Comparison of ENCODE assay signal across 8 cellular contexts in the genomic region with DNA sequence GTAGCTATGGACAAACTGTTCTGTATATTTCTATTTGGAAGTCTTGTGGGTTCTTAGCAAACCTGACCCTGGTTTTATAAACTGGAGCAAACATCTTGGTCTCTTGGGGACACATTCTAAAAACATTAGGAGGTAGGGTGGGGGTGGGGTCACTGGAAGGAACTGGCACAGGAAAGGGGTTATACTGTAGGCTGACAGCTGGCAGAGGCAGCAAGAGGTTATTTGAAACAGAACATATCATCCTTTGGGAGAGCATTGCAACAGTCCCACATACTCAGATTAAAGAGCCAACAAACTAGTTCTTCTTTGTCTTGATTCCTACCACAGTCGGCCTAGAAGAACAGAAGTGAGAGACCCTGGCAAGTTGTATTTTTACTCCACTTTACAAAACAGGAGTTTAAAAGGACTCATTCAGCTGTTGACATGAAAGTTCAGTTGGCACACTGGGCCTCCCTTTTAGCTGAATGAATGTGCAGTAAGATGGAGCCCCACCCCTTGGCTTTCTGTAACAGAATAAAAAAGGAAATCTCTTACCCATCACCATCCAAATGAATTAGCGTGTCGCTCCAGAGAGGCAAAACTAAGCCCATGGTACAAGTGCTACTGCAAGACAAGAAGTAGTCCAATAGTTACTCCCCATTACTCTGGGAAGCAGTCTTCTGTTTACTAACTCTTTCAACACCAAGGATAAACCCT. TPM values are rescaled to one million over a fixed set of nuclear protein-coding genes. Genes with fewer than 3 reads are reported as not detected.
DNase-seq lines count a peak whose midpoint lies in the region; ATAC-seq and TF ChIP-seq lines count a peak whose summit lies in the region.

No MANE protein-coding gene starts in this region.

- H3K27me3 Mint-ChIP-seq in natural killer cell (ENCODE audit: low read depth in 2 of 2) = no peaks in the 10 kb centered on the region
- no peaks in the 10 kb centered on the region for H3K27me3 Mint-ChIP-seq in natural killer cell treated with Interleukin-12 subunit alpha and Interleukin-12 subunit beta and Interleukin-15 and Interleukin-18, amount 100 ng/mL, for 72 hours
- H3K27me3 Mint-ChIP-seq in endothelial cell (ENCODE audit: unreplicated experiment) = no peaks in the 10 kb centered on the region
- no peaks in the 10 kb centered on the region for H3K27me3 Mint-ChIP-seq in naive thymus-derived CD4-positive, alpha-beta T cell

- no peak for DNase-seq in natural killer cell
- no peak for DNase-seq in natural killer cell treated with Interleukin-12 subunit alpha and Interleukin-12 subunit beta and Interleukin-15 and Interleukin-18, amount 100 ng/mL, for 72 hours (ENCODE audit: low spot score)
- DNase-seq in endothelial cell (ENCODE audit: low spot score) = no peak
- no peak for DNase-seq in naive thymus-derived CD4-positive, alpha-beta T cell
- no peak for DNase-seq in aorta
- DNase-seq in islet precursor cell = no peak
- DNase-seq in NCI-H1105 treated with DMSO at 0.1 percent for 48 hours (lab: John Stamatoyannopoulos, UW) = no peak

- ATAC-seq in natural killer cell = no peak
- ATAC-seq in natural killer cell treated with Interleukin-12 subunit alpha and Interleukin-12 subunit beta and Interleukin-15 and Interleukin-18, amount 100 ng/mL, for 72 hours = no peak
- no peak for ATAC-seq in naive thymus-derived CD4-positive, alpha-beta T cell
- ATAC-seq in aorta (ENCODE audit: low FRiP score) = peak; percentile 69
- ATAC-seq in GM18870 (IDR thresholded peaks at IDR 0.05; ENCODE audit: unreplicated experiment) = no peak

- no peaks in the 10 kb centered on the region for H3K9me3 Mint-ChIP-seq in natural killer cell
- no peaks in the 10 kb centered on the region for H3K9me3 Mint-ChIP-seq in natural killer cell treated with Interleukin-12 subunit alpha and Interleukin-12 subunit beta and Interleukin-15 and Interleukin-18, amount 100 ng/mL, for 72 hours
- H3K9me3 Mint-ChIP-seq in endothelial cell (ENCODE audit: unreplicated experiment) = no peaks in the 10 kb centered on the region
- no peaks in the 10 kb centered on the region for H3K9me3 Mint-ChIP-seq in naive thymus-derived CD4-positive, alpha-beta T cell

- no peaks in the 10 kb centered on the region for H3K9me3 ChIP-seq in naive thymus-derived CD4-positive, alpha-beta T cell (ENCODE audit: control insufficient read depth in 2 of 3, low read length in 3 of 3)
- no peaks in the 10 kb centered on the region for H3K9me3 ChIP-seq in aorta (ENCODE audit: control insufficient read depth, low read length)

- H3K36me3 Mint-ChIP-seq in natural killer cell (no peaks in the 10 kb centered on the region), endothelial cell (ENCODE audit: low read depth, unreplicated experiment) (peaks cover 31% of the 10 kb centered on the region)
- no peaks in the 10 kb centered on the region for H3K36me3 Mint-ChIP-seq in natural killer cell treated with Interleukin-12 subunit alpha and Interleukin-12 subunit beta and Interleukin-15 and Interleukin-18, amount 100 ng/mL, for 72 hours
- peaks cover 0 to 34% (median 16%) of the 10 kb centered on the region in 5 donors for H3K36me3 Mint-ChIP-seq in naive thymus-derived CD4-positive, alpha-beta T cell

- peak overlapping the region; percentile 60 to 70 for H3K27ac Mint-ChIP-seq in natural killer cell
- peak overlapping the region in 1 of 2 donors; percentile 63 for H3K27ac Mint-ChIP-seq in natural killer cell treated with Interleukin-12 subunit alpha and Interleukin-12 subunit beta and Interleukin-15 and Interleukin-18, amount 100 ng/mL, for 72 hours
- H3K27ac Mint-ChIP-seq in endothelial cell (ENCODE audit: unreplicated experiment) = peak overlapping the region; percentile 75
- peak overlapping the region; percentile 5 to 89 (median 71) for H3K27ac Mint-ChIP-seq in naive thymus-derived CD4-positive, alpha-beta T cell

- H3K4me3 Mint-ChIP-seq in natural killer cell (no peak overlapping the region), endothelial cell (ENCODE audit: unreplicated experiment) (peak overlapping the region; percentile 14)
- no peak overlapping the region for H3K4me3 Mint-ChIP-seq in natural killer cell treated with Interleukin-12 subunit alpha and Interleukin-12 subunit beta and Interleukin-15 and Interleukin-18, amount 100 ng/mL, for 72 hours
- no peak overlapping the region for H3K4me3 Mint-ChIP-seq in naive thymus-derived CD4-positive, alpha-beta T cell

- intact Hi-C loops in natural killer cell (cut with micrococcal nuclease) = no loop called here
- intact Hi-C loops in naive thymus-derived CD4-positive, alpha-beta T cell (cut with micrococcal nuclease) = loop anchor here in 1 of 2 donors (5.0 kb wide), 1 partner anchor 35 kb away; no protein-coding TSS in a partner anchor
- intact Hi-C loops in aorta (cut with DNase I) = no loop called here

- WGBS in aorta, 2 donors = 13 to 20% methylated on average over 3 of the region's 3 CpGs

- POLR2A ChIA-PET in naive thymus-derived CD4-positive, alpha-beta T cell (lab: Charles Lee) = interaction anchor here (0.5 to 1.3 kb wide), 3 partner anchors 11 to 84 kb away, joined by 3 to 8 read pairs (median 3); no protein-coding TSS in a partner anchor

- peaks cover 23 to 26% of the 10 kb centered on the region in 2 donors for H3K4me1 Mint-ChIP-seq in natural killer cell
- H3K4me1 Mint-ChIP-seq in natural killer cell treated with Interleukin-12 subunit alpha and Interleukin-12 subunit beta and Interleukin-15 and Interleukin-18, amount 100 ng/mL, for 72 hours (ENCODE audit: low read depth in 2 of 2) = peaks cover 23 to 25% of the 10 kb centered on the region in 2 donors
- H3K4me1 Mint-ChIP-seq in endothelial cell (ENCODE audit: unreplicated experiment) = peaks cover 41% of the 10 kb centered on the region
- H3K4me1 Mint-ChIP-seq in naive thymus-derived CD4-positive, alpha-beta T cell = peaks cover 22 to 56% (median 38%) of the 10 kb centered on the region in 7 donors

- no peak overlapping the region for H3K27ac ChIP-seq in naive thymus-derived CD4-positive, alpha-beta T cell (ENCODE audit: low read depth, low read length)
- H3K27ac ChIP-seq in aorta (ENCODE audit: low read depth in 1 of 2, low read length in 2 of 2) = no peak overlapping the region

- peaks cover 5 to 39% (median 6%) of the 10 kb centered on the region in 3 experiments for H3K36me3 ChIP-seq in naive thymus-derived CD4-positive, alpha-beta T cell (ENCODE audit: control insufficient read depth in 2 of 3, insufficient read depth in 3 of 3, low read length in 3 of 3)
- H3K36me3 ChIP-seq in aorta (ENCODE audit: control insufficient read depth in 1 of 2, insufficient read depth in 2 of 2, low read length in 1 of 2) = no peaks in the 10 kb centered on the region

- peaks cover 0 to 17% of the 10 kb centered on the region in 2 donors for H3K4me1 ChIP-seq in naive thymus-derived CD4-positive, alpha-beta T cell (ENCODE audit: control insufficient read depth in 2 of 2, insufficient read depth in 2 of 2, low read length in 2 of 2)
- peaks cover 0 to 4% of the 10 kb centered on the region in 2 donors for H3K4me1 ChIP-seq in aorta (ENCODE audit: control insufficient read depth in 1 of 2, insufficient read depth in 2 of 2, low read length in 2 of 2)

- TF ChIP-seq CTCF in natural killer cell (IDR thresholded peaks at IDR 0.05) = no peak
- TF ChIP-seq CTCF in endothelial cell (IDR thresholded peaks at IDR 0.05; ENCODE audit: unreplicated experiment) = no peak

- H3K27me3 ChIP-seq in naive thymus-derived CD4-positive, alpha-beta T cell (ENCODE audit: control insufficient read depth in 2 of 2, insufficient read depth in 2 of 2, low read length in 2 of 2) = no peaks in the 10 kb centered on the region
- no peaks in the 10 kb centered on the region for H3K27me3 ChIP-seq in aorta (ENCODE audit: control insufficient read depth in 1 of 2, insufficient read depth in 2 of 2, low read length in 1 of 2)

- no peak overlapping the region for H3K4me3 ChIP-seq in naive thymus-derived CD4-positive, alpha-beta T cell (ENCODE audit: low read length)
- H3K4me3 ChIP-seq in aorta (ENCODE audit: low read length in 2 of 2) = no peak overlapping the region

- CTCF ChIA-PET in naive thymus-derived CD4-positive, alpha-beta T cell (lab: Charles Lee) = no interaction called here

RNA-seq across cellular contexts. Expression of gene CORO6, which starts 54.6 kb away (rescaled TPM):
- total RNA-seq in natural killer cell = 10 to 100 TPM in 1 of 3 donors, 1 to 10 TPM in 2; 2.4 to 18.7 (median 3.9) TPM
- 10 to 100 TPM in 1 of 2 donors, 1 to 10 TPM in 1; 2.1 to 10.2 TPM for total RNA-seq in natural killer cell treated with Interleukin-12 subunit alpha and Interleukin-12 subunit beta and Interleukin-15 and Interleukin-18, amount 100 ng/mL, for 72 hours
- 13.0 TPM for total RNA-seq in endothelial cell (ENCODE audit: unreplicated experiment)
- total RNA-seq in naive thymus-derived CD4-positive, alpha-beta T cell = 1 to 10 TPM; 1.4 to 3.1 (median 1.7) TPM
- polyA plus RNA-seq in naive thymus-derived CD4-positive, alpha-beta T cell = under 1 TPM; 0.15 to 0.35 TPM
- total RNA-seq in aorta = 10 to 100 TPM in 1 of 2 donors, 1 to 10 TPM in 1; 9.9 to 12.3 TPM
- 10 to 100 TPM in 1 of 2 donors, 1 to 10 TPM in 1; 2.9 to 51.6 TPM for polyA plus RNA-seq in aorta
